ENCODE assay signal across 8 cellular contexts in genomic region chr20:17530716-17531536, GRCh38.
DNase-seq lines count a peak whose midpoint lies in the region; ATAC-seq and TF ChIP-seq lines count a peak whose summit lies in the region.

TSS of gene BFSP1 (minus strand) at chr20:17531379. CDS start at chr20:17531329, 50 bp downstream.

- H3K27me3 ChIP-seq in KMS-11 (ENCODE audit: insufficient read depth, low read depth) = no peaks in the 10 kb centered on the region

- no peak for TF ChIP-seq CTCF in KMS-11 (conservative IDR thresholded peaks at IDR 0.05; ENCODE audit: low read depth, low read length)

- DNase-seq in GM03348 (ENCODE audit: low spot score) = peak; percentile 78
- no peak for DNase-seq in SK-N-MC (ENCODE audit: low read depth, low spot score)
- peak in 37 of 56 donors; percentile 7 to 79 (median 46) for DNase-seq in amygdala (lab: John Stamatoyannopoulos, UW)
- DNase-seq in hepatic stellate cell (ENCODE audit: low spot score) = peak; percentile 53
- peak; percentile 49 for DNase-seq in putamen (ENCODE audit: low spot score)

- no peaks in the 10 kb centered on the region for H3K9me3 ChIP-seq in SK-N-MC (ENCODE audit: low read depth, low read length)

- H3K4me3 ChIP-seq in KMS-11 (IDR thresholded peaks at IDR 0.05; ENCODE audit: insufficient read depth, low read depth, low read length) (no peak within 1 kb of the TSS), SK-N-MC (peak within 1 kb of the TSS; percentile 85)

- ATAC-seq in HG03460 (IDR thresholded peaks at IDR 0.05; ENCODE audit: unreplicated experiment) (no peak), HG03135 (IDR thresholded peaks at IDR 0.05; ENCODE audit: unreplicated experiment) (no peak)

- no peaks in the 10 kb centered on the region for H3K79me2 ChIP-seq in KMS-11 (ENCODE audit: insufficient read depth, low read depth)

- peak within 1 kb of the TSS; percentile 71 for H2AFZ ChIP-seq in KMS-11 (ENCODE audit: low read depth)

- peaks cover 16% of the 10 kb centered on the region for H3K4me1 ChIP-seq in KMS-11 (ENCODE audit: low read depth, poor library complexity, severe bottlenecking)

- no peaks in the 10 kb centered on the region for H4K20me1 ChIP-seq in KMS-11 (ENCODE audit: insufficient read depth)

- no peaks in the 10 kb centered on the region for H3K36me3 ChIP-seq in KMS-11 (ENCODE audit: insufficient read depth)
- H3K36me3 ChIP-seq in SK-N-MC (ENCODE audit: insufficient read depth, low read length) = no peaks in the 10 kb centered on the region

- peak within 1 kb of the TSS; percentile 66; the same call in 1 of the 2 replicates for H3K4me2 ChIP-seq in KMS-11

- peak within 1 kb of the TSS; percentile 77 for H3K9ac ChIP-seq in KMS-11
- peak within 1 kb of the TSS; percentile 90 for H3K9ac ChIP-seq in SK-N-MC (ENCODE audit: insufficient read length)

- H3K27ac ChIP-seq in KMS-11 (peak within 1 kb of the TSS; percentile 62), SK-N-MC (peak within 1 kb of the TSS; percentile 86)
